Comparison of ENCODE assay signal across 8 cellular contexts in the genomic region with DNA sequence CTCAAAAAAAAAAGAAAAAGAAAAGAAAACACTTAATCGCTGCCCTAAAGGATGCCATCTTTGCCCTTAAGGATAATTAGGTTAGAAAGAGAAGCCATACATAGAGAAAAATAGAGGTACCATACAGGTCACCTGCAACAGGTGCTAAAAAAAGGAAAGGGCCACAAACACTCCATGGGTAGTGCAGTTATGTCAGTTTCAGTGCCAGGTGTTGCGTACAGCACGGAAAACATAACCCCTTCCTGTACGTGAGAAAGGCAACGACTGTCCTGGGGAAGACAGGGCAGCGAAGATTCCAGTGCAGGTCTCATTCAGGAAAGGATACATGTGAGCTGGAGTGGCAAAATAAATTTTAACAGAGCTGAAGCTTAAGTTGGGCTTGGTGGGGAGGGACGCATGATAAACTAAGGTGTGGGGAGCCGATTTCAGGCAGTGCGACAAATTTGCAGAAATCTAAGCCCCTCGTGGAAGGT. TPM values are rescaled to one million over a fixed set of nuclear protein-coding genes. Genes with fewer than 3 reads are reported as not detected.
DNase-seq lines count a peak whose midpoint lies in the region; ATAC-seq lines count a peak whose summit lies in the region.

No MANE protein-coding gene starts in this region.

- peak; percentile 17 for ATAC-seq in HG03196 (IDR thresholded peaks at IDR 0.05; ENCODE audit: unreplicated experiment)
- peak in 1 of 2 donors; percentile 3 for ATAC-seq in stimulated activated naive B cell treated with anti-CD40 and anti-IgM and Interleukin-4, amounts not matched to agents 10 μg/mL and 1 μg/mL and 100 μg/mL, for 72 hours (replicated peaks)
- no peak for ATAC-seq in HG03457 (IDR thresholded peaks at IDR 0.05; ENCODE audit: unreplicated experiment)

- peak overlapping the region; percentile 85 for H3K9ac ChIP-seq in iPS-15b (ENCODE audit: low read depth, low read length)

- peak overlapping the region; percentile 98 for H3K27ac Mint-ChIP-seq in activated CD4-positive, alpha-beta memory T cell treated with anti-CD3 and anti-CD28 coated beads, Interleukin-2, amount 10 ng/mL, durations not matched to agents 7 days and 5 days
- peak overlapping the region; percentile 100 for H3K27ac Mint-ChIP-seq in stimulated activated naive B cell treated with anti-CD40 and anti-IgM and Interleukin-4, amounts not matched to agents 10 μg/mL and 1 μg/mL and 100 μg/mL, for 72 hours

- H3K27me3 ChIP-seq in iPS-15b (ENCODE audit: control insufficient read depth, insufficient read depth, low read length): no peaks in the 10 kb centered on the region

- CTCF ChIA-PET in activated CD4-positive, alpha-beta memory T cell treated with anti-CD3 and anti-CD28 coated beads, Interleukin-2, amount 10 ng/mL, durations not matched to agents 7 days and 5 days (lab: Charles Lee): interaction anchor here (1.0 to 2.3 kb wide), 8 partner anchors 12 to 473 kb away, joined by 3 to 17 read pairs (median 4); a partner anchor contains a TSS

- H3K27me3 Mint-ChIP-seq in activated CD4-positive, alpha-beta memory T cell treated with anti-CD3 and anti-CD28 coated beads, Interleukin-2, amount 10 ng/mL, durations not matched to agents 7 days and 5 days: peaks cover 4% of the 10 kb centered on the region
- H3K27me3 Mint-ChIP-seq in stimulated activated naive B cell treated with anti-CD40 and anti-IgM and Interleukin-4, amounts not matched to agents 10 μg/mL and 1 μg/mL and 100 μg/mL, for 72 hours: no peaks in the 10 kb centered on the region

- no peaks in the 10 kb centered on the region for H3K9me3 Mint-ChIP-seq in activated CD4-positive, alpha-beta memory T cell treated with anti-CD3 and anti-CD28 coated beads, Interleukin-2, amount 10 ng/mL, durations not matched to agents 7 days and 5 days
- no peaks in the 10 kb centered on the region for H3K9me3 Mint-ChIP-seq in stimulated activated naive B cell treated with anti-CD40 and anti-IgM and Interleukin-4, amounts not matched to agents 10 μg/mL and 1 μg/mL and 100 μg/mL, for 72 hours

- H3K36me3 ChIP-seq in iPS-15b (ENCODE audit: control insufficient read depth, insufficient read depth, low read length): peaks cover 21% of the 10 kb centered on the region

- peak; percentile 72 for DNase-seq in NCI-H2107 treated with DMSO at 0.1 percent for 48 hours (lab: John Stamatoyannopoulos, UW; ENCODE audit: unreplicated experiment)
- no peak for DNase-seq in NCI-H2107 (lab: John Stamatoyannopoulos, UW)
- no peak for DNase-seq in activated CD4-positive, alpha-beta memory T cell treated with anti-CD3 and anti-CD28 coated beads, Interleukin-2, amount 10 ng/mL, durations not matched to agents 7 days and 5 days
- peak; percentile 3 for DNase-seq in stimulated activated naive B cell treated with anti-CD40 and anti-IgM and Interleukin-4, amounts not matched to agents 10 μg/mL and 1 μg/mL and 100 μg/mL, for 72 hours
- no peak for DNase-seq in middle frontal gyrus (ENCODE audit: extremely low spot score, low spot score)

- peaks cover 37% of the 10 kb centered on the region for H3K4me1 Mint-ChIP-seq in activated CD4-positive, alpha-beta memory T cell treated with anti-CD3 and anti-CD28 coated beads, Interleukin-2, amount 10 ng/mL, durations not matched to agents 7 days and 5 days
- peaks cover 26 to 35% of the 10 kb centered on the region in 2 donors for H3K4me1 Mint-ChIP-seq in stimulated activated naive B cell treated with anti-CD40 and anti-IgM and Interleukin-4, amounts not matched to agents 10 μg/mL and 1 μg/mL and 100 μg/mL, for 72 hours

- peak overlapping the region; percentile 93 for H3K4me3 Mint-ChIP-seq in activated CD4-positive, alpha-beta memory T cell treated with anti-CD3 and anti-CD28 coated beads, Interleukin-2, amount 10 ng/mL, durations not matched to agents 7 days and 5 days
- H3K4me3 Mint-ChIP-seq in stimulated activated naive B cell treated with anti-CD40 and anti-IgM and Interleukin-4, amounts not matched to agents 10 μg/mL and 1 μg/mL and 100 μg/mL, for 72 hours: peak overlapping the region; percentile 95 to 99

- H3K36me3 Mint-ChIP-seq in activated CD4-positive, alpha-beta memory T cell treated with anti-CD3 and anti-CD28 coated beads, Interleukin-2, amount 10 ng/mL, durations not matched to agents 7 days and 5 days (ENCODE audit: low read depth): peaks cover 39% of the 10 kb centered on the region
- peaks cover 24 to 30% of the 10 kb centered on the region in 2 donors for H3K36me3 Mint-ChIP-seq in stimulated activated naive B cell treated with anti-CD40 and anti-IgM and Interleukin-4, amounts not matched to agents 10 μg/mL and 1 μg/mL and 100 μg/mL, for 72 hours

- peaks cover 4% of the 10 kb centered on the region for H3K4me1 ChIP-seq in iPS-15b (ENCODE audit: control insufficient read depth, insufficient read depth, low read length)

- POLR2A ChIA-PET in activated CD4-positive, alpha-beta memory T cell treated with anti-CD3 and anti-CD28 coated beads, Interleukin-2, amount 10 ng/mL, durations not matched to agents 7 days and 5 days (lab: Charles Lee): interaction anchor here (0.5 to 4.9 kb wide), 30 partner anchors 8 to 473 kb away, joined by 3 to 68 read pairs (median 6); a partner anchor contains a TSS

- H3K9me3 ChIP-seq in iPS-15b (ENCODE audit: control insufficient read depth, insufficient read depth, low read length): no peaks in the 10 kb centered on the region

- peak overlapping the region; percentile 100 for H3K4me3 ChIP-seq in iPS-15b (ENCODE audit: low read depth, low read length)

RNA-seq across cellular contexts. Expression of a gene that starts 0.6 kb away (rescaled TPM):
- 100 to 1,000 TPM; 247 TPM for total RNA-seq in activated CD4-positive, alpha-beta memory T cell treated with anti-CD3 and anti-CD28 coated beads, Interleukin-2, amount 10 ng/mL, durations not matched to agents 7 days and 5 days

RNA-seq across cellular contexts. Expression of a gene that starts 20.2 kb away (rescaled TPM):
- total RNA-seq in activated CD4-positive, alpha-beta memory T cell treated with anti-CD3 and anti-CD28 coated beads, Interleukin-2, amount 10 ng/mL, durations not matched to agents 7 days and 5 days: 1 to 10 TPM; 4.1 to 4.8 TPM

RNA-seq across cellular contexts. Expression of a gene that starts 32.1 kb away (rescaled TPM):
- total RNA-seq in activated CD4-positive, alpha-beta memory T cell treated with anti-CD3 and anti-CD28 coated beads, Interleukin-2, amount 10 ng/mL, durations not matched to agents 7 days and 5 days: 1 to 10 TPM; 1.8 to 3.1 TPM

Comparison
In these comparisons a context has a peak if more than half of its experiments do, and no peak if none do; other contexts are left out.
1. DNase-seq: peak in NCI-H2107 treated with DMSO at 0.1 percent for 48 hours (single experiment) and stimulated activated naive B cell treated with anti-CD40 and anti-IgM and Interleukin-4, amounts not matched to agents 10 μg/mL and 1 μg/mL and 100 μg/mL, for 72 hours (single experiment); none in NCI-H2107 (single experiment), activated CD4-positive, alpha-beta memory T cell treated with anti-CD3 and anti-CD28 coated beads, Interleukin-2, amount 10 ng/mL, durations not matched to agents 7 days and 5 days (single experiment) and middle frontal gyrus (single experiment).